In the genomic region with DNA sequence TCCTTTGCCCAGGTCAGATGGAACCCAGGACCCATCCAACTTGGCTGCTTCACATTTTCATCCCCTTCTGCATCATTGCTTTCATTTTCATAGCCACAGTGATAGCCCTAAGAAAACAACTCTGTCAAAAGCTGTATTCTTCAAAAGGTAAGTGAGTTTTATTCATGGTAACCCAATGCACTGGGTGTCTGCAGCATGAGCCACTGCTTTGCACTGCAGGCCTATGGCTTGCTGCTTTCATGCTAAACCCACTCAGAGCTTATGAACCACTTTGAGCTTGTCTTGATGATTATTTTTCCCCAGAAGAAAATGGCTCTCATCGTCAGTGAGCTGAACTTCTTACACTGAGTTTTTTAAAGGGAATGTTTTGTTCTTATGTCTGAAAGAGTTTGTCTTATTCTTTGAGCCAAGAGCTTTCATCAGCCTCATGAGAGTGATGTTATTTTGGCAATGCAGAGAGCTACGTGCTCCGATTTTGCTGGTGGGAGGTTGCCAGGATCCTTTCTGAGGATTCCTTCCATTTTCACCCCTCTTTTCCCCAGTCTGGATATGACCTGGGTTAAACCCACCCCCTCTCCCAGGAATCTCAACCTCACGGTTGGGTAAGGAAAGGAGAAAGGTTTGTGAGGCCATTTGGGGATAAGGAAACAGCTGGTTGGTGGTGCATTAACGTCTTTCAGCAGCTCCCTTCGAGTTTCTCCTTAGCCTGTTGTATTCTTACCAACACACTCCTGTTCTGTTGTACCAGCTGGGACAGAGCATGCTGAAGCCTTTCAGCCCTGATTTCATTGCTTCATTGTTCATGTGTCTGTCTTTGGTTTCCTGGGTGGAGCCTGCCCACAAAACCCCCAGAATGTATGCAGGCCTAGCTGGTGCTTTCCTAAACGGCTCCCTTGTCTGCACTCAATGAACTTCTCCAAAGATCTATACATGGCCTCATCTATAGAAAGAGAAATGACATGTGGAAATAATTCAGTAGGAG, we compare ENCODE assay signal across 8 cellular contexts. TPM values are rescaled to one million over a fixed set of nuclear protein-coding genes. Genes with fewer than 3 reads are reported as not detected.
DNase-seq lines count a peak whose midpoint lies in the region; ATAC-seq, FAIRE-seq and TF ChIP-seq lines count a peak whose summit lies in the region.

No MANE protein-coding gene starts in this region.

- no peaks in the 10 kb centered on the region for H3K9me1 ChIP-seq in keratinocyte (ENCODE audit: control insufficient read depth, extremely low read depth, insufficient read depth, low read length)

- no peaks in the 10 kb centered on the region for H4K20me1 ChIP-seq in keratinocyte (ENCODE audit: control insufficient read depth, extremely low read depth, insufficient read depth, low read length)

- peaks cover 6% of the 10 kb centered on the region for H3K9me3 Mint-ChIP-seq in osteocyte (ENCODE audit: unreplicated experiment)

- no peaks in the 10 kb centered on the region for H3K79me2 ChIP-seq in keratinocyte (ENCODE audit: control insufficient read depth, insufficient read depth, low read length)

- H3K9me3 ChIP-seq in keratinocyte (ENCODE audit: control insufficient read depth, low read depth, low read length) (no peaks in the 10 kb centered on the region), upper lobe of right lung (no peaks in the 10 kb centered on the region), thyroid gland (no peaks in the 10 kb centered on the region)

- ATAC-seq in GM19023 (IDR thresholded peaks at IDR 0.05; ENCODE audit: unreplicated experiment) (peak; percentile 77), HG03442 (IDR thresholded peaks at IDR 0.05; ENCODE audit: unreplicated experiment) (peak; percentile 46), upper lobe of right lung (peak; percentile 91)

- DNase-seq in activated T-cell treated with anti-CD3 and anti-CD28 coated beads for 1 hour (ENCODE audit: low read depth) (peak; percentile 20), keratinocyte (ENCODE audit: low read depth, low spot score) (no peak), upper lobe of right lung (no peak), thyroid gland (no peak), H4 (ENCODE audit: low spot score) (no peak), osteocyte (ENCODE audit: extremely low spot score, unreplicated experiment) (no peak)

- no peak overlapping the region for H3K9ac ChIP-seq in keratinocyte (ENCODE audit: control insufficient read depth, extremely low read depth, insufficient read depth, low read length)

- H3K27ac Mint-ChIP-seq in osteocyte (ENCODE audit: unreplicated experiment), result no peak overlapping the region

- H3K4me1 Mint-ChIP-seq in osteocyte (ENCODE audit: unreplicated experiment), result peaks cover 26% of the 10 kb centered on the region

- intact Hi-C loops in upper lobe of right lung (cut with DNase I), result no loop called here
- intact Hi-C loops in thyroid gland (cut with DNase I), result no loop called here

- H3K4me2 ChIP-seq in keratinocyte (ENCODE audit: control insufficient read depth, extremely low read depth, insufficient read depth, low read depth, low read length), result no peak overlapping the region

- no peaks in the 10 kb centered on the region for H3K27me3 Mint-ChIP-seq in osteocyte (ENCODE audit: unreplicated experiment)

- H3K27ac ChIP-seq in keratinocyte (ENCODE audit: control insufficient read depth, insufficient read depth, low read length) (no peak overlapping the region), upper lobe of right lung (peak overlapping the region; percentile 25), thyroid gland (no peak overlapping the region)

- no peak overlapping the region for H2AFZ ChIP-seq in keratinocyte (ENCODE audit: control insufficient read depth, low read length)

- H3K36me3 ChIP-seq in keratinocyte (ENCODE audit: control insufficient read depth in 2 of 2, extremely low read depth in 1 of 2, insufficient read depth in 2 of 2, low read length in 2 of 2) (peaks cover 7 to 16% of the 10 kb centered on the region in 2 experiments), upper lobe of right lung (no peaks in the 10 kb centered on the region), thyroid gland (no peaks in the 10 kb centered on the region)

- peak; percentile 66 for FAIRE-seq in keratinocyte (lab: Jason Lieb, UNC)

- H3K36me3 Mint-ChIP-seq in osteocyte (ENCODE audit: unreplicated experiment), result no peaks in the 10 kb centered on the region

- H3K27me3 ChIP-seq in keratinocyte (ENCODE audit: control insufficient read depth, extremely low read depth, insufficient read depth, low read length), result no peaks in the 10 kb centered on the region
- no peaks in the 10 kb centered on the region for H3K27me3 ChIP-seq in upper lobe of right lung
- H3K27me3 ChIP-seq in thyroid gland, result no peaks in the 10 kb centered on the region

- WGBS in thyroid gland, 2 donors, result 38% methylated on average over 7 of the region's 7 CpGs

- H3K4me3 ChIP-seq in keratinocyte (ENCODE audit: control insufficient read depth in 2 of 3, extremely low read depth in 1 of 3, insufficient read depth in 2 of 3, low read depth in 1 of 3, low read length in 3 of 3) (no peak overlapping the region), upper lobe of right lung (no peak overlapping the region), thyroid gland (replicated peaks in 1 of 3) (no peak overlapping the region)

- no peak for TF ChIP-seq POLR2A in thyroid gland (IDR thresholded peaks at IDR 0.05)

- H3K4me1 ChIP-seq in keratinocyte (ENCODE audit: control insufficient read depth, extremely low read depth, insufficient read depth, low read length) (peaks cover 20% of the 10 kb centered on the region), upper lobe of right lung (peaks cover 13% of the 10 kb centered on the region), thyroid gland (peaks cover 0 to 4% of the 10 kb centered on the region in 2 donors)

- dilution Hi-C loops in keratinocyte (cut with MboI; ENCODE audit: extremely low pct_ligation_motif_present, low sequenced_read_pairs), result no loop called here

- no peak overlapping the region for H3K4me3 Mint-ChIP-seq in osteocyte (ENCODE audit: unreplicated experiment)

- TF ChIP-seq CTCF in keratinocyte (optimal IDR thresholded peaks at IDR 0.05 in 1 of 3, IDR thresholded peaks at IDR 0.05 in 1 of 3, conservative IDR thresholded peaks at IDR 0.05 in 1 of 3; ENCODE audit: extremely low read depth in 1 of 3, insufficient read depth in 2 of 3, low read length in 3 of 3), result no peak
- no peak for TF ChIP-seq CTCF in upper lobe of right lung (IDR thresholded peaks at IDR 0.05)
- no peak for TF ChIP-seq CTCF in thyroid gland (IDR thresholded peaks at IDR 0.05)
- TF ChIP-seq CTCF in osteocyte (IDR thresholded peaks at IDR 0.05), result no peak

RNA-seq across cellular contexts. Expression of a gene that starts 47.6 kb away (rescaled TPM):
- polyA plus RNA-seq in keratinocyte, result 14.7 to 20.2 TPM (median 18.8 TPM) in 3 replicates
- polyA plus RNA-seq in keratinocyte (2011; ENCODE audit: low read depth), result 0.29 TPM
- 8.3 and 14.1 TPM in 2 replicates for polyA plus RNA-seq in keratinocyte (2011; cell fraction: cytosol; rRNA removed)
- 23.8 and 26.4 TPM in 2 replicates for polyA plus RNA-seq in keratinocyte (2011; cell fraction: nucleus; rRNA removed)
- 1.6 and 13.4 TPM in 2 replicates for polyA plus RNA-seq in keratinocyte (2012; ENCODE audit: low replicate concordance)
- 14.6 to 25.8 TPM (median 16.8 TPM) in 3 replicates for polyA minus RNA-seq in keratinocyte
- polyA minus RNA-seq in keratinocyte (2011; cell fraction: cytosol; rRNA and poly(A)+ RNA removed), result 9.4 TPM
- 20.8 and 40.4 TPM in 2 replicates for polyA minus RNA-seq in keratinocyte (2011; cell fraction: nucleus; rRNA and poly(A)+ RNA removed)
- total RNA-seq in upper lobe of right lung (6.3 TPM), thyroid gland (1 to 10 TPM in 3 of 4 donors, under 1 TPM in 1; 0.78 to 2.6 (median 1.6) TPM), osteocyte (1.7 TPM in 2 replicates)
- total RNA-seq in H4 (2014; rRNA removed; shearing (Covaris generic)), result 1.9 TPM in 1 of 2 replicates, not detected in the other
